In genomic region chr5:132295505-132296411, GRCh38 we compare ENCODE assay signal across 8 cellular contexts. TPM values are rescaled to one million over a fixed set of nuclear protein-coding genes. Genes with fewer than 3 reads are reported as not detected.
DNase-seq lines count a peak whose midpoint lies in the region; ATAC-seq and TF ChIP-seq lines count a peak whose summit lies in the region.

No MANE protein-coding gene starts in this region.

- H3K36me3 ChIP-seq in Caco-2 (ENCODE audit: control insufficient read depth, insufficient read depth, low read length), result no peaks in the 10 kb centered on the region
- H3K36me3 ChIP-seq in Panc1 (ENCODE audit: control insufficient read depth, insufficient read depth, low read length), result no peaks in the 10 kb centered on the region
- no peaks in the 10 kb centered on the region for H3K36me3 ChIP-seq in endodermal cell (ENCODE audit: control insufficient read depth, insufficient read depth, low read length)

- H3K36me3 Mint-ChIP-seq in Caco-2 (ENCODE audit: insufficient read depth, unreplicated experiment) (peaks cover 18% of the 10 kb centered on the region), endodermal cell (ENCODE audit: low read depth) (no peaks in the 10 kb centered on the region), osteocyte (ENCODE audit: unreplicated experiment) (no peaks in the 10 kb centered on the region)

- peaks cover 12% of the 10 kb centered on the region for H3K4me1 ChIP-seq in Caco-2
- peaks cover 16% of the 10 kb centered on the region for H3K4me1 ChIP-seq in Panc1 (ENCODE audit: control insufficient read depth, insufficient read depth, low read length)
- peaks cover 1% of the 10 kb centered on the region for H3K4me1 ChIP-seq in endodermal cell (ENCODE audit: control insufficient read depth, insufficient read depth, low read length)

- 84 to 87% methylated on average over 5 to 8 of the region's 8 CpGs for WGBS in endodermal cell (ENCODE audit: insufficient coverage in 1 of 2, insufficient read length in 1 of 2), 2 experiments

- in situ Hi-C loops in Panc1 (cut with HindIII; ENCODE audit: low pct_unique_long_range_greater_than_20kb, low sequenced_read_pairs), result no loop called here

- H3K4me3 Mint-ChIP-seq in Caco-2 (ENCODE audit: unreplicated experiment) (peak overlapping the region; percentile 85), endodermal cell (peak overlapping the region; percentile 68), osteocyte (ENCODE audit: unreplicated experiment) (peak overlapping the region; percentile 87)

- peaks cover 24% of the 10 kb centered on the region for H3K4me1 Mint-ChIP-seq in Caco-2 (ENCODE audit: low read depth, unreplicated experiment)
- H3K4me1 Mint-ChIP-seq in endodermal cell, result peaks cover 10% of the 10 kb centered on the region
- H3K4me1 Mint-ChIP-seq in osteocyte (ENCODE audit: unreplicated experiment), result peaks cover 20% of the 10 kb centered on the region

- H3K9ac ChIP-seq in endodermal cell (ENCODE audit: extremely low read depth, low read length, poor library complexity, severe bottlenecking), result no peak overlapping the region

- peak overlapping the region; percentile 69 for H3K27ac ChIP-seq in Panc1 (ENCODE audit: low read length)
- no peak overlapping the region for H3K27ac ChIP-seq in endodermal cell (ENCODE audit: low read depth, low read length)

- H3K9me3 ChIP-seq in Caco-2 (no peaks in the 10 kb centered on the region), Panc1 (ENCODE audit: control insufficient read depth, insufficient read depth, low read depth, low read length) (no peaks in the 10 kb centered on the region), endodermal cell (ENCODE audit: control insufficient read depth, low read length) (no peaks in the 10 kb centered on the region)

- DNase-seq in Caco-2, result no peak
- no peak for DNase-seq in Panc1 (ENCODE audit: low read depth, low spot score)
- no peak for DNase-seq in endodermal cell
- peak; percentile 59 for DNase-seq in osteocyte (ENCODE audit: extremely low spot score, unreplicated experiment)
- DNase-seq in DMS 273 treated with DMSO at 0.1 percent for 48 hours (lab: John Stamatoyannopoulos, UW), result no peak
- no peak for DNase-seq in NCI-H510A treated with DMSO at 0.1 percent for 48 hours (lab: John Stamatoyannopoulos, UW)

- H3K27me3 ChIP-seq in Caco-2 (replicated peaks; ENCODE audit: control insufficient read depth, insufficient read depth, low read length) (no peaks in the 10 kb centered on the region), Panc1 (ENCODE audit: control insufficient read depth, insufficient read depth, low read length) (no peaks in the 10 kb centered on the region), endodermal cell (ENCODE audit: control insufficient read depth, insufficient read depth, low read length, poor library complexity, severe bottlenecking) (peaks cover 31% of the 10 kb centered on the region)

- no peaks in the 10 kb centered on the region for H3K9me3 Mint-ChIP-seq in Caco-2 (ENCODE audit: unreplicated experiment)
- H3K9me3 Mint-ChIP-seq in endodermal cell, result no peaks in the 10 kb centered on the region
- H3K9me3 Mint-ChIP-seq in osteocyte (ENCODE audit: unreplicated experiment), result no peaks in the 10 kb centered on the region

- TF ChIP-seq CTCF in Caco-2 (IDR thresholded peaks at IDR 0.05; ENCODE audit: insufficient read depth in 1 of 2, low read depth in 1 of 2, low read length in 1 of 2, severe bottlenecking in 1 of 2, unreplicated experiment in 1 of 2) (no peak), Panc1 (IDR thresholded peaks at IDR 0.05) (no peak), endodermal cell (conservative IDR thresholded peaks at IDR 0.05) (no peak), osteocyte (IDR thresholded peaks at IDR 0.05) (no peak)

- POLR2A ChIA-PET in Caco-2 (lab: Charles Lee) (interaction anchor here (1.1 kb wide), 1 partner anchor 70 kb away, joined by 5 read pairs; no protein-coding TSS in a partner anchor), Panc1 (lab: Charles Lee) (no interaction called here)

- no peak overlapping the region for H3K27ac Mint-ChIP-seq in Caco-2 (ENCODE audit: unreplicated experiment)
- H3K27ac Mint-ChIP-seq in endodermal cell, result no peak overlapping the region
- no peak overlapping the region for H3K27ac Mint-ChIP-seq in osteocyte (ENCODE audit: unreplicated experiment)

- H3K4me3 ChIP-seq in Caco-2 (ENCODE audit: low read depth, low read length) (peak overlapping the region; percentile 55; the same call in 1 of the 2 replicates), Panc1 (ENCODE audit: low read depth in 2 of 2, low read length in 2 of 2) (peak overlapping the region; percentile 57 to 72), endodermal cell (ENCODE audit: low read length) (no peak overlapping the region)

- intact Hi-C loops in Caco-2 (cut with micrococcal nuclease; ENCODE audit: unreplicated experiment) (loop anchor here (2.0 kb wide), 1 partner anchor 27 kb away; no protein-coding TSS in a partner anchor), Panc1 (cut with micrococcal nuclease; ENCODE audit: unreplicated experiment) (no loop called here)

- H3K27me3 Mint-ChIP-seq in Caco-2 (ENCODE audit: insufficient read depth, unreplicated experiment) (no peaks in the 10 kb centered on the region), endodermal cell (ENCODE audit: insufficient read depth) (peaks cover 42% of the 10 kb centered on the region), osteocyte (ENCODE audit: unreplicated experiment) (no peaks in the 10 kb centered on the region)

- BruUV-seq in Caco-2 (replicated peaks; lab: Mats Ljungman, UMichigan) (TSS peak; percentile 28), Panc1 (replicated peaks; lab: Mats Ljungman, UMichigan) (no TSS peak)

- ATAC-seq in Panc1 (no peak), GM19395 (IDR thresholded peaks at IDR 0.05; ENCODE audit: unreplicated experiment) (no peak), GM18498 (IDR thresholded peaks at IDR 0.05; ENCODE audit: unreplicated experiment) (no peak)

- CTCF ChIA-PET in Caco-2 (lab: Charles Lee) (no interaction called here), Panc1 (lab: Charles Lee) (no interaction called here)

RNA-seq across cellular contexts. Expression of gene SLC22A4, which starts 1.6 kb away (rescaled TPM):
- total RNA-seq in Caco-2 (2022) (1.5 and 1.7 TPM in 2 replicates), Panc1 (2021; ENCODE audit: unreplicated experiment) (1.5 TPM), endodermal cell (under 1 TPM in 1 of 2 donors, not detected in 1; 0.68 TPM), osteocyte (1.4 and 2.5 TPM in 2 replicates)
- 0.40 TPM for polyA plus RNA-seq in Panc1 (2012; ENCODE audit: insufficient read length)
- polyA plus RNA-seq in endodermal cell (2013, experiment 1 of 2), result 0.18 TPM
- polyA plus RNA-seq in endodermal cell (2013, experiment 2 of 2), result 0.12 TPM

RNA-seq across cellular contexts. Expression of gene PDLIM4, which starts 38.3 kb away (rescaled TPM):
- total RNA-seq in Caco-2 (2022) (not detected in 2 replicates), Panc1 (2021; ENCODE audit: unreplicated experiment) (9.9 TPM), endodermal cell (10 to 100 TPM in 1 of 2 donors, 1 to 10 TPM in 1; 9.0 to 11.2 TPM), osteocyte (42.7 and 47.8 TPM in 2 replicates)
- 30.6 TPM for polyA plus RNA-seq in Panc1 (2012; ENCODE audit: insufficient read length)
- polyA plus RNA-seq in endodermal cell (2013, experiment 1 of 2), result 32.8 TPM
- 29.0 TPM for polyA plus RNA-seq in endodermal cell (2013, experiment 2 of 2)

Comparison
In these comparisons a context has a peak if more than half of its experiments do, and no peak if none do; other contexts are left out.
1. RNA of gene PDLIM4, which starts 38.3 kb away (total RNA-seq): 42.7 to 47.8 TPM in osteocyte, 9.0 to 11.2 TPM in endodermal cell and 9.9 TPM in Panc1 (single experiment); not detected in Caco-2; every median in the first group is over 10 times any median in the second.
2. Peak in every context shown above with its lines, with median percentiles within 50 percentile points of each other: H3K4me3 Mint-ChIP-seq.